14 cellular contexts compared by ENCODE assay signal in the genomic region with DNA sequence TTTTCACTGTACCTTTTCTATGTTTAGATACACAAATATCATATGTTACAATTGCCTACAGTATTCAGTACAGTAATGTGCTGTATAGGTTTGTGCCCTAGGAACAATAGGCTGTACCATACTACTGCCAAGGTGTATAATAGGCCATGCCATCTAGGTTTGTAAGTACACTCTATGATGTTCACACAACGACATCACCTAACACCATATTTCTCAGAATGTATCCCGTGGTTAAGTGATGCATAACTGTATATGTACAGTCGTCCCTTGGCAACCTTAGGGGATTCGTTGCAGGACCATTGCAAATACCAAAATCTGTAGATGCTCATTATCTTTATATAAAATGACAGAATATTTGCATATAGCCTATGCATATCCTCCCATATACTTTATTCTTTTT. TPM values are rescaled to one million over a fixed set of nuclear protein-coding genes. Genes with fewer than 3 reads are reported as not detected.
DNase-seq lines count a peak whose midpoint lies in the region; ATAC-seq and TF ChIP-seq lines count a peak whose summit lies in the region.
"Had no signal": no experiment of that assay in that cellular context is flagged by ENCODE, and none has a peak within 500 bp of the region (broad histone marks: within the 10 kb centered on the region; RNA-seq: fewer than 3 reads in every experiment).

No MANE protein-coding gene starts in this region.

- H4K20me1 ChIP-seq in osteoblast (ENCODE audit: insufficient read depth, low read length): no peaks in the 10 kb centered on the region
- H4K20me1 ChIP-seq: BLaER1 had no signal

- H3K27me3 ChIP-seq in osteoblast (ENCODE audit: insufficient read depth, low read length): peaks cover 6% of the 10 kb centered on the region
- H3K27me3 ChIP-seq: BLaER1 had no signal

- CTCF ChIA-PET in activated naive CD4-positive, alpha-beta T cell treated with anti-CD3 and anti-CD28 coated beads for 36 hours (lab: Charles Lee): interaction anchor here (1.2 to 2.5 kb wide), 2 partner anchors 33 to 39 kb away, joined by 4 to 13 read pairs; no protein-coding TSS in a partner anchor

- peaks cover 4% of the 10 kb centered on the region for H3K4me1 Mint-ChIP-seq in activated naive CD4-positive, alpha-beta T cell treated with anti-CD3 and anti-CD28 coated beads for 36 hours (ENCODE audit: low read depth)

- no peak overlapping the region for H3K27ac Mint-ChIP-seq in activated naive CD4-positive, alpha-beta T cell treated with anti-CD3 and anti-CD28 coated beads, Interleukin-2, amount 50 U/mL, for 72 hours
- no peak overlapping the region for H3K27ac Mint-ChIP-seq in activated naive CD4-positive, alpha-beta T cell treated with anti-CD3 and anti-CD28 coated beads for 36 hours
- H3K27ac Mint-ChIP-seq: CD14-positive monocyte; CD4-positive, alpha-beta memory T cell; GM23338; HFFc6 had no signal

- H3K27ac ChIP-seq in osteoblast (ENCODE audit: low read depth, low read length): no peak overlapping the region
- H3K27ac ChIP-seq: 22Rv1, BLaER1, HL-60 had no signal

- H3K4me1 ChIP-seq in osteoblast (ENCODE audit: insufficient read depth, low read length): no peaks in the 10 kb centered on the region
- H3K4me1 ChIP-seq: BLaER1 had no signal

- no peak for TF ChIP-seq CTCF in osteoblast (IDR thresholded peaks at IDR 0.05; ENCODE audit: extremely low read depth, low read depth, low read length)

- no peaks in the 10 kb centered on the region for H3K27me3 Mint-ChIP-seq in activated naive CD4-positive, alpha-beta T cell treated with anti-CD3 and anti-CD28 coated beads for 36 hours (ENCODE audit: low read depth)

- no peaks in the 10 kb centered on the region for H3K36me3 Mint-ChIP-seq in activated naive CD4-positive, alpha-beta T cell treated with anti-CD3 and anti-CD28 coated beads, Interleukin-2, amount 50 U/mL, for 72 hours
- H3K36me3 Mint-ChIP-seq in activated naive CD4-positive, alpha-beta T cell treated with anti-CD3 and anti-CD28 coated beads for 36 hours (ENCODE audit: low read depth): no peaks in the 10 kb centered on the region
- H3K36me3 Mint-ChIP-seq: CD14-positive monocyte; CD4-positive, alpha-beta memory T cell had no signal

- H3K4me2 ChIP-seq in osteoblast (ENCODE audit: insufficient read depth, low read length): no peak overlapping the region
- H3K4me2 ChIP-seq: BLaER1, GM23338 had no signal

- no peak overlapping the region for H3K4me3 ChIP-seq in osteoblast (ENCODE audit: insufficient read depth, low read length)
- H3K4me3 ChIP-seq: BLaER1, GM23338 had no signal

- peak; percentile 82 to 90 for ATAC-seq in activated naive CD4-positive, alpha-beta T cell treated with anti-CD3 and anti-CD28 coated beads, Interleukin-2, amount 50 U/mL, for 72 hours

- intact Hi-C loops in activated naive CD4-positive, alpha-beta T cell treated with anti-CD3 and anti-CD28 coated beads for 36 hours (cut with micrococcal nuclease): loop anchor here (1.0 kb wide), 1 partner anchor 40 kb away; no protein-coding TSS in a partner anchor

- no peaks in the 10 kb centered on the region for H3K9me3 Mint-ChIP-seq in activated naive CD4-positive, alpha-beta T cell treated with anti-CD3 and anti-CD28 coated beads, Interleukin-2, amount 50 U/mL, for 72 hours
- no peaks in the 10 kb centered on the region for H3K9me3 Mint-ChIP-seq in activated naive CD4-positive, alpha-beta T cell treated with anti-CD3 and anti-CD28 coated beads for 36 hours
- H3K9me3 Mint-ChIP-seq: GM23338, HFFc6 had no signal

- H3K79me2 ChIP-seq in osteoblast (ENCODE audit: insufficient read depth, low read length): no peaks in the 10 kb centered on the region

- no peak overlapping the region for H3K4me3 Mint-ChIP-seq in activated naive CD4-positive, alpha-beta T cell treated with anti-CD3 and anti-CD28 coated beads for 36 hours
- H3K4me3 Mint-ChIP-seq: CD14-positive monocyte, GM23338, HFFc6 had no signal

- no peak overlapping the region for H2AFZ ChIP-seq in osteoblast (ENCODE audit: low read length)

- peak; percentile 21 for DNase-seq in DMS53 (lab: John Stamatoyannopoulos, UW)
- DNase-seq in DMS53 treated with DMSO at 0.1 percent for 48 hours (lab: John Stamatoyannopoulos, UW; ENCODE audit: unreplicated experiment): no peak
- no peak for DNase-seq in activated naive CD4-positive, alpha-beta T cell treated with anti-CD3 and anti-CD28 coated beads, Interleukin-2, amount 50 U/mL, for 72 hours (ENCODE audit: low spot score in 2 of 2)
- DNase-seq in activated naive CD4-positive, alpha-beta T cell treated with anti-CD3 and anti-CD28 coated beads for 36 hours: no peak
- DNase-seq in osteoblast (ENCODE audit: insufficient read length, low spot score, missing footprints): peak; percentile 27
- DNase-seq in A172 (ENCODE audit: low spot score): no peak
- DNase-seq in OCI-M1 (lab: John Stamatoyannopoulos, UW): no peak

- no peaks in the 10 kb centered on the region for H3K9me3 ChIP-seq in osteoblast (ENCODE audit: low read depth, low read length)
- H3K9me3 ChIP-seq: BLaER1 had no signal

- H3K36me3 ChIP-seq in osteoblast (ENCODE audit: insufficient read depth, low read length): no peaks in the 10 kb centered on the region
- H3K36me3 ChIP-seq: BLaER1 had no signal

RNA-seq across cellular contexts. Expression of a gene that starts 5.8 kb away (rescaled TPM):
- 100 to 1,000 TPM; 178 TPM for total RNA-seq in activated naive CD4-positive, alpha-beta T cell treated with anti-CD3 and anti-CD28 coated beads, Interleukin-2, amount 50 U/mL, for 72 hours
- total RNA-seq in activated naive CD4-positive, alpha-beta T cell treated with anti-CD3 and anti-CD28 coated beads for 36 hours: 100 to 1,000 TPM; 141 to 142 TPM
- 332 and 415 TPM in 2 replicates for total RNA-seq in osteoblast
- total RNA-seq in A172 (2014; rRNA removed; shearing (Covaris generic)): 573 and 778 TPM in 2 replicates

RNA-seq across cellular contexts. Expression of a gene that starts 27.0 kb away (rescaled TPM):
- total RNA-seq in activated naive CD4-positive, alpha-beta T cell treated with anti-CD3 and anti-CD28 coated beads, Interleukin-2, amount 50 U/mL, for 72 hours: 10 to 100 TPM; 31.3 to 32.2 TPM
- 10 to 100 TPM; 27.1 to 27.4 TPM for total RNA-seq in activated naive CD4-positive, alpha-beta T cell treated with anti-CD3 and anti-CD28 coated beads for 36 hours
- total RNA-seq in osteoblast: 10.6 and 13.0 TPM in 2 replicates
- 35.9 and 37.1 TPM in 2 replicates for total RNA-seq in A172 (2014; rRNA removed; shearing (Covaris generic))

RNA-seq across cellular contexts. Expression of a gene that starts 28.0 kb away (rescaled TPM):
- 10 to 100 TPM; 36.0 to 51.7 TPM for total RNA-seq in activated naive CD4-positive, alpha-beta T cell treated with anti-CD3 and anti-CD28 coated beads, Interleukin-2, amount 50 U/mL, for 72 hours
- 10 to 100 TPM; 54.9 to 55.9 TPM for total RNA-seq in activated naive CD4-positive, alpha-beta T cell treated with anti-CD3 and anti-CD28 coated beads for 36 hours
- 36.6 and 40.1 TPM in 2 replicates for total RNA-seq in osteoblast
- 179 TPM in 2 replicates for total RNA-seq in A172 (2014; rRNA removed; shearing (Covaris generic))

RNA-seq across cellular contexts. Expression of a gene that starts 34.4 kb away (rescaled TPM):
- under 1 TPM; 0.36 to 0.89 TPM for total RNA-seq in activated naive CD4-positive, alpha-beta T cell treated with anti-CD3 and anti-CD28 coated beads, Interleukin-2, amount 50 U/mL, for 72 hours
- total RNA-seq in activated naive CD4-positive, alpha-beta T cell treated with anti-CD3 and anti-CD28 coated beads for 36 hours: 1 to 10 TPM; 1.3 TPM
- not detected in 2 replicates for total RNA-seq in osteoblast
- total RNA-seq in A172 (2014; rRNA removed; shearing (Covaris generic)): 0.12 TPM in 1 of 2 replicates, not detected in the other
- total RNA-seq: HFFc6 had no signal

RNA-seq across cellular contexts. Expression of a gene that starts 48.2 kb away (rescaled TPM):
- total RNA-seq in activated naive CD4-positive, alpha-beta T cell treated with anti-CD3 and anti-CD28 coated beads, Interleukin-2, amount 50 U/mL, for 72 hours: 100 to 1,000 TPM; 131 to 238 TPM
- total RNA-seq in activated naive CD4-positive, alpha-beta T cell treated with anti-CD3 and anti-CD28 coated beads for 36 hours: 100 to 1,000 TPM; 154 to 159 TPM
- 166 and 183 TPM in 2 replicates for total RNA-seq in osteoblast
- 153 and 155 TPM in 2 replicates for total RNA-seq in A172 (2014; rRNA removed; shearing (Covaris generic))

Comparison
In these comparisons a context has a peak if more than half of its experiments do, and no peak if none do; other contexts are left out.
1. DNase-seq: peak in DMS53 (single experiment) and osteoblast (single experiment); none in DMS53 treated with DMSO at 0.1 percent for 48 hours (single experiment), activated naive CD4-positive, alpha-beta T cell treated with anti-CD3 and anti-CD28 coated beads, Interleukin-2, amount 50 U/mL, for 72 hours (0 of 2), activated naive CD4-positive, alpha-beta T cell treated with anti-CD3 and anti-CD28 coated beads for 36 hours (single experiment), A172 (single experiment) and OCI-M1 (single experiment).